10 cellular contexts compared by ENCODE assay signal in genomic region chr3:108293858-108294257, GRCh38. TPM values are rescaled to one million over a fixed set of nuclear protein-coding genes. Genes with fewer than 3 reads are reported as not detected.
DNase-seq lines count a peak whose midpoint lies in the region; ATAC-seq and TF ChIP-seq lines count a peak whose summit lies in the region.
"Had no signal": no experiment of that assay in that cellular context is flagged by ENCODE, and none has a peak within 500 bp of the region (broad histone marks: within the 10 kb centered on the region; RNA-seq: fewer than 3 reads in every experiment).

No MANE protein-coding gene starts in this region.

- H4K20me1 ChIP-seq in hepatocyte (ENCODE audit: insufficient read depth, poor library complexity, severe bottlenecking), result no peaks in the 10 kb centered on the region

- TF ChIP-seq CTCF in hepatocyte (IDR thresholded peaks at IDR 0.05; ENCODE audit: poor library complexity), result no peak

- H3K9me3 ChIP-seq in hepatocyte (ENCODE audit: low read depth), result no peaks in the 10 kb centered on the region

- no peak overlapping the region for H3K4me2 ChIP-seq in hepatocyte

- H3K4me3 Mint-ChIP-seq in activated CD8-positive, alpha-beta T cell treated with anti-CD3 and anti-CD28 coated beads, Interleukin-2, amount 10 ng/mL, durations not matched to agents 7 days and 5 days, result peak overlapping the region; percentile 61

- H3K36me3 ChIP-seq in hepatocyte (replicated peaks; ENCODE audit: insufficient read depth, low read depth), result no peaks in the 10 kb centered on the region

- CTCF ChIA-PET in activated CD8-positive, alpha-beta T cell treated with anti-CD3 and anti-CD28 coated beads, Interleukin-2, amount 10 ng/mL, durations not matched to agents 7 days and 5 days (lab: Charles Lee), result interaction anchor here (0.7 to 3.8 kb wide), 9 partner anchors 8 to 250 kb away, joined by 3 to 20 read pairs (median 3); no protein-coding TSS in a partner anchor

- H3K4me1 Mint-ChIP-seq in activated CD8-positive, alpha-beta T cell treated with anti-CD3 and anti-CD28 coated beads, Interleukin-2, amount 10 ng/mL, durations not matched to agents 7 days and 5 days (ENCODE audit: low read depth), result peaks cover 74% of the 10 kb centered on the region

- no peak overlapping the region for H2AFZ ChIP-seq in hepatocyte

- H3K27me3 ChIP-seq in hepatocyte, result no peaks in the 10 kb centered on the region

- H3K27me3 Mint-ChIP-seq in activated CD8-positive, alpha-beta T cell treated with anti-CD3 and anti-CD28 coated beads, Interleukin-2, amount 10 ng/mL, durations not matched to agents 7 days and 5 days (ENCODE audit: low read depth), result no peaks in the 10 kb centered on the region

- peak; percentile 46 for DNase-seq in activated CD8-positive, alpha-beta T cell treated with anti-CD3 and anti-CD28 coated beads, Interleukin-2, amount 10 ng/mL, durations not matched to agents 7 days and 5 days
- DNase-seq in occipital lobe (lab: John Stamatoyannopoulos, UW) (no peak), hepatocyte (ENCODE audit: low spot score) (no peak), pons (ENCODE audit: low spot score) (no peak), NCI-H524 (lab: John Stamatoyannopoulos, UW) (no peak)
- DNase-seq: EL had no signal

- H3K36me3 Mint-ChIP-seq in activated CD8-positive, alpha-beta T cell treated with anti-CD3 and anti-CD28 coated beads, Interleukin-2, amount 10 ng/mL, durations not matched to agents 7 days and 5 days (ENCODE audit: low read depth), result peaks cover 23% of the 10 kb centered on the region

- no peak overlapping the region for H3K4me3 ChIP-seq in hepatocyte

- no peak overlapping the region for H3K27ac ChIP-seq in hepatocyte

- no peaks in the 10 kb centered on the region for H3K79me2 ChIP-seq in hepatocyte

- POLR2A ChIA-PET in activated CD8-positive, alpha-beta T cell treated with anti-CD3 and anti-CD28 coated beads, Interleukin-2, amount 10 ng/mL, durations not matched to agents 7 days and 5 days (lab: Charles Lee), result interaction anchor here (0.6 to 3.3 kb wide), 10 partner anchors 9 to 296 kb away, joined by 3 to 31 read pairs (median 4); partner anchors contain the start of genes CIP2A, DZIP3 and IFT57

- H3K9me2 ChIP-seq in hepatocyte (replicated peaks; ENCODE audit: insufficient read depth), result no peaks in the 10 kb centered on the region

- peak overlapping the region; percentile 83 for H3K27ac Mint-ChIP-seq in activated CD8-positive, alpha-beta T cell treated with anti-CD3 and anti-CD28 coated beads, Interleukin-2, amount 10 ng/mL, durations not matched to agents 7 days and 5 days

- H3K9me3 Mint-ChIP-seq in activated CD8-positive, alpha-beta T cell treated with anti-CD3 and anti-CD28 coated beads, Interleukin-2, amount 10 ng/mL, durations not matched to agents 7 days and 5 days (ENCODE audit: insufficient read depth), result no peaks in the 10 kb centered on the region

- 82% methylated on average over 4 of the region's 4 CpGs for WGBS in hepatocyte (ENCODE audit: low lambda C conversion rate, missing lambda C conversion rate)

- peak; percentile 69 for ATAC-seq in GM18519 (IDR thresholded peaks at IDR 0.05; ENCODE audit: low FRiP score, unreplicated experiment)
- peak; percentile 80 for ATAC-seq in GM21526 (IDR thresholded peaks at IDR 0.05; ENCODE audit: low FRiP score, unreplicated experiment)
- peak; percentile 81 for ATAC-seq in HG03342 (IDR thresholded peaks at IDR 0.05; ENCODE audit: unreplicated experiment)
- peak; percentile 65 for ATAC-seq in activated CD8-positive, alpha-beta T cell treated with anti-CD3 and anti-CD28 coated beads, Interleukin-2, amount 10 ng/mL, durations not matched to agents 7 days and 5 days

- H3K4me1 ChIP-seq in hepatocyte (ENCODE audit: insufficient read depth), result peaks cover 5% of the 10 kb centered on the region

RNA-seq across cellular contexts. Expression of gene HHLA2, which starts 2.5 kb away (rescaled TPM):
- 1 to 10 TPM; 3.3 to 3.9 TPM for total RNA-seq in activated CD8-positive, alpha-beta T cell treated with anti-CD3 and anti-CD28 coated beads, Interleukin-2, amount 10 ng/mL, durations not matched to agents 7 days and 5 days
- total RNA-seq in occipital lobe (not detected), hepatocyte (21.8 and 24.1 TPM in 2 replicates)
- polyA plus RNA-seq in hepatocyte, result 6.1 TPM in 2 replicates
- total RNA-seq: endothelial cell of umbilical vein had no signal
- polyA plus RNA-seq: endothelial cell of umbilical vein had no signal
